ENCODE assay signal across 1 cellular context in the genomic region with DNA sequence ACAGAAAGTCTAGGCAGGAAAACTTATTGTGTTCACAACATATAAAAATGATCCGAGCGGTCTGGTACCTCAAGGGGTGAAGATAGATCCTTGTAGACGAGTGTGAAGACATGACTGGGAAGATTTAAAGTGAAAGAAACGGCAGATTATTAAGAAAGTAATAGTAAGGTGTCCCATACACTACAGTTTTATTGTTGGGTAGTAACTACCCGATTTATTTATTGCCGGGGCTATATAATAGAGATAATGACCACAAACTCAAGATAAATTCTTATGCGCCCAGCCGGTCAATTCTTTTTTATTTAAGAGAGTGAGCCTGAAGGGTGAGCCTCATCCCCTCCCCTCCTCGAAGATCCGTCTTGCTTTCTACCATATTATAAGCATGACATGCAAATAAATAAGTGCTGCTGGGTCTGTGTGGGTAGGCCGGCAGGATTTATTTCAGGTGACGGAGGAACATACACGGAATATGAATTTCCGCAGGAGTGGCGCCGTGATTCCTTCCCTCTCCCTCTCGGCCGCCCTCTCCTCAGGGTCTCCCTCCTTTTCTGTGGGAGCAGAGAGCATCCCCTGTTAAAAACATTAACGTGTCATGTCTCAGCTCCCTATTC.
A peak's percentile ranks its signal among the peaks of the same experiment; 100 is the strongest.
TF ChIP-seq lines count a peak whose summit lies in the region.

No MANE protein-coding gene starts in this region.

TF ChIP-seq in H1, 55 proteins besides CTCF, POLR2A, EP300 and RAD21:
- TF ChIP-seq RNF2 (IDR thresholded peaks at IDR 0.05; ENCODE audit: borderline replicate concordance, low read depth, low read length, missing control alignments, poor library complexity, severe bottlenecking): peak; percentile 45
- TF ChIP-seq TAF7 (optimal IDR thresholded peaks at IDR 0.05; ENCODE audit: borderline replicate concordance, low read depth, low read length): no peak
- TF ChIP-seq RFX5 (IDR thresholded peaks at IDR 0.05; ENCODE audit: borderline replicate concordance, low read depth, low read length): no peak
- TF ChIP-seq CBX8 (IDR thresholded peaks at IDR 0.05; ENCODE audit: borderline replicate concordance, low read depth, low read length): no peak
